In genomic region chr2:144248350-144249034, GRCh38 we compare ENCODE assay signal across 1 cellular context.
TF ChIP-seq lines count a peak whose summit lies in the region.

No MANE protein-coding gene starts in this region.

TF ChIP-seq in GM12878, 131 proteins besides CTCF, POLR2A, EP300 and RAD21 (continued from another document):
- TF ChIP-seq, protein P1, sequence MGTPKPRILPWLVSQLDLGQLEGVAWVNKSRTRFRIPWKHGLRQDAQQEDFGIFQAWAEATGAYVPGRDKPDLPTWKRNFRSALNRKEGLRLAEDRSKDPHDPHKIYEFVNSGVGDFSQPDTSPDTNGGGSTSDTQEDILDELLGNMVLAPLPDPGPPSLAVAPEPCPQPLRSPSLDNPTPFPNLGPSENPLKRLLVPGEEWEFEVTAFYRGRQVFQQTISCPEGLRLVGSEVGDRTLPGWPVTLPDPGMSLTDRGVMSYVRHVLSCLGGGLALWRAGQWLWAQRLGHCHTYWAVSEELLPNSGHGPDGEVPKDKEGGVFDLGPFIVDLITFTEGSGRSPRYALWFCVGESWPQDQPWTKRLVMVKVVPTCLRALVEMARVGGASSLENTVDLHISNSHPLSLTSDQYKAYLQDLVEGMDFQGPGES (IDR thresholded peaks at IDR 0.05), result no peak
- no peak for TF ChIP-seq KAT2A (conservative IDR thresholded peaks at IDR 0.05; ENCODE audit: control insufficient read depth, low read depth, low read length)
- no peak for TF ChIP-seq YBX1 (IDR thresholded peaks at IDR 0.05)
- no peak for TF ChIP-seq FOXK2 (IDR thresholded peaks at IDR 0.05)
- TF ChIP-seq IKZF1 (conservative IDR thresholded peaks at IDR 0.05), result no peak
- TF ChIP-seq BACH1 (IDR thresholded peaks at IDR 0.05; ENCODE audit: borderline replicate concordance), result no peak
- TF ChIP-seq ZSCAN29 (IDR thresholded peaks at IDR 0.05), result no peak
- no peak for TF ChIP-seq TCF7 (IDR thresholded peaks at IDR 0.05; ENCODE audit: borderline replicate concordance)
- no peak for TF ChIP-seq NR2F1 (conservative IDR thresholded peaks at IDR 0.05)
